ENCODE assay signal across 25 cellular contexts in genomic region chr15:35596261-35596660, GRCh38.
"Had no signal": no experiment of that assay in that cellular context is flagged by ENCODE, and none has a peak within 500 bp of the region (broad histone marks: within the 10 kb centered on the region; RNA-seq: fewer than 3 reads in every experiment).

No MANE protein-coding gene starts in this region.

- ATAC-seq: foreskin keratinocyte; left colon; left ventricle myocardium superior; naive thymus-derived CD4-positive, alpha-beta T cell; psoas muscle; sciatic nerve; stimulated activated memory B cell treated with anti-CD40 and anti-IgM and Interleukin-4, amounts not matched to agents 10 μg/mL and 1 μg/mL and 100 μg/mL, for 72 hours had no signal

- H3K4me3 ChIP-seq: coronary artery, lung, psoas muscle, spleen, tibial artery, upper lobe of left lung, uterus had no signal

- FAIRE-seq: endothelial cell of umbilical vein had no signal

- H3K27ac Mint-ChIP-seq: endodermal cell; naive thymus-derived CD4-positive, alpha-beta T cell; nephron progenitor cell; stimulated activated memory B cell treated with anti-CD40 and anti-IgM and Interleukin-4, amounts not matched to agents 10 μg/mL and 1 μg/mL and 100 μg/mL, for 72 hours; stimulated activated naive CD8-positive, alpha-beta T cell treated with anti-CD3 and anti-CD28 coated beads, Interleukin-15, Interleukin-2, amounts not matched to agents 100 ng/mL and 50 ng/mL, for 24 hours had no signal

- H3K9me3 ChIP-seq: neutrophil, psoas muscle, tibial artery, upper lobe of left lung, uterus had no signal

- DNase-seq: effector CD4-positive, alpha-beta T cell; endodermal cell; erythroblast; left colon; left ventricle myocardium superior; mesendoderm; naive thymus-derived CD4-positive, alpha-beta T cell; nephron progenitor cell; psoas muscle; retina; spleen; stimulated activated CD4-positive, alpha-beta T cell treated with anti-CD3 and anti-CD28 coated beads, Interleukin-15, amount 100 ng/mL, for 24 hours; stimulated activated CD4-positive, alpha-beta T cell treated with anti-CD3 and anti-CD28 coated beads, Interleukin-1b, Interleukin-23, amount 100 ng/mL, for 48 hours; stimulated activated CD4-positive, alpha-beta T cell treated with anti-CD3 and anti-CD28 coated beads, Interleukin-4, amount 100 ng/mL, for 24 hours; tibial artery; upper lobe of left lung; uterus had no signal

- H3K4me1 Mint-ChIP-seq: endodermal cell; naive thymus-derived CD4-positive, alpha-beta T cell; stimulated activated memory B cell treated with anti-CD40 and anti-IgM and Interleukin-4, amounts not matched to agents 10 μg/mL and 1 μg/mL and 100 μg/mL, for 72 hours had no signal

- H3K27me3 ChIP-seq: foreskin keratinocyte, neutrophil, spleen, tibial artery, upper lobe of left lung, uterus had no signal

- H3K36me3 ChIP-seq: neutrophil, spleen, tibial artery, upper lobe of left lung, uterus had no signal

- H3K4me3 Mint-ChIP-seq: endodermal cell; naive thymus-derived CD4-positive, alpha-beta T cell; nephron progenitor cell; stimulated activated memory B cell treated with anti-CD40 and anti-IgM and Interleukin-4, amounts not matched to agents 10 μg/mL and 1 μg/mL and 100 μg/mL, for 72 hours; stimulated activated naive CD8-positive, alpha-beta T cell treated with anti-CD3 and anti-CD28 coated beads, Interleukin-15, Interleukin-2, amounts not matched to agents 100 ng/mL and 50 ng/mL, for 24 hours had no signal

- H3K4me1 ChIP-seq: foreskin keratinocyte, psoas muscle, tibial artery, upper lobe of left lung, uterus had no signal
